In the genomic region with DNA sequence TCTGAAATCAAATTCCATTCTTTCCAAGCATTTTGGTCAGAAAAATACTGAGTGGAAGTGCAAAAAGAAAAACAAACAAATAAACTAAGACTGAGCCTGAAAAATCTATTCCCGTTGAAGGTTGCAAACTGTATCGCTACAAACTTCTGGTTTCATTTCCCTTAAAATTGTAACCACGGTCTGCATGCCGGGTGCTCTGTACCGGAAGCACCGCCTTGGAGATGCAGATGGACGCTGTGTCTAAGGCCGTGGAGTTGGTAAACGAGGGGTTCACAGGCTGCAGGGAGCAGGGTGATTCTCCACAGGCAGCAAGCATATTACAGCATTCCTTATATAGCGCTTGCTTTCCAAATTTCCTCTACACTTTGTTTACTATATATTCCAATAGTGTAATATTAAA, we compare ENCODE assay signal across 25 cellular contexts.
DNase-seq lines count a peak whose midpoint lies in the region; ATAC-seq and TF ChIP-seq lines count a peak whose summit lies in the region.
"Had no signal": no experiment of that assay in that cellular context is flagged by ENCODE, and none has a peak within 500 bp of the region (broad histone marks: within the 10 kb centered on the region; RNA-seq: fewer than 3 reads in every experiment).

No MANE protein-coding gene starts in this region.

- peaks cover 14% of the 10 kb centered on the region for H3K4me1 Mint-ChIP-seq in activated naive CD8-positive, alpha-beta T cell treated with anti-CD3 and anti-CD28 coated beads, Interleukin-2, amount 10 ng/mL, durations not matched to agents 7 days and 5 days
- peaks cover 8% of the 10 kb centered on the region for H3K4me1 Mint-ChIP-seq in activated naive CD8-positive, alpha-beta T cell treated with anti-CD3 and anti-CD28 coated beads for 36 hours
- peaks cover 5 to 13% of the 10 kb centered on the region in 2 donors for H3K4me1 Mint-ChIP-seq in stimulated activated naive B cell treated with anti-CD40 and anti-IgM and Interleukin-4, amounts not matched to agents 10 μg/mL and 1 μg/mL and 100 μg/mL, for 72 hours
- H3K4me1 Mint-ChIP-seq: activated CD8-positive, alpha-beta memory T cell treated with anti-CD3 and anti-CD28 coated beads, Interleukin-2, amount 10 ng/mL, durations not matched to agents 7 days and 5 days had no signal

- POLR2A ChIA-PET in activated naive CD8-positive, alpha-beta T cell treated with anti-CD3 and anti-CD28 coated beads, Interleukin-2, amount 10 ng/mL, durations not matched to agents 7 days and 5 days (lab: Charles Lee) = no interaction called here

- H3K27ac Mint-ChIP-seq in activated naive CD8-positive, alpha-beta T cell treated with anti-CD3 and anti-CD28 coated beads, Interleukin-2, amount 10 ng/mL, durations not matched to agents 7 days and 5 days = no peak overlapping the region
- no peak overlapping the region for H3K27ac Mint-ChIP-seq in activated naive CD8-positive, alpha-beta T cell treated with anti-CD3 and anti-CD28 coated beads for 36 hours
- H3K27ac Mint-ChIP-seq in stimulated activated naive B cell treated with anti-CD40 and anti-IgM and Interleukin-4, amounts not matched to agents 10 μg/mL and 1 μg/mL and 100 μg/mL, for 72 hours = no peak overlapping the region
- H3K27ac Mint-ChIP-seq: activated CD4-positive, alpha-beta T cell treated with anti-CD3 and anti-CD28 coated beads, Interleukin-2, amount 10 ng/mL, durations not matched to agents 7 days and 5 days; activated CD8-positive, alpha-beta memory T cell treated with anti-CD3 and anti-CD28 coated beads, Interleukin-2, amount 10 ng/mL, durations not matched to agents 7 days and 5 days; activated T-helper 1 cell treated with anti-CD3 and anti-CD28 coated beads, Interleukin-12 subunit alpha, Interleukin-12 subunit beta, Interleukin-2, Interleukin-4 antibody, amounts not matched to agents 30 ng/mL and 10 ng/mL and 1 ng/mL, durations not matched to agents 14 hours and 24 hours and 36 hours had no signal

- intact Hi-C loops in lower leg skin (cut with DNase I; ENCODE audit: low total_unique reads) = no loop called here

- ATAC-seq in activated naive CD8-positive, alpha-beta T cell treated with anti-CD3 and anti-CD28 coated beads, Interleukin-2, amount 10 ng/mL, durations not matched to agents 7 days and 5 days (ENCODE audit: low read depth) = no peak
- ATAC-seq in stimulated activated naive B cell treated with anti-CD40 and anti-IgM and Interleukin-4, amounts not matched to agents 10 μg/mL and 1 μg/mL and 100 μg/mL, for 72 hours (replicated peaks) = peak; percentile 78 to 83
- ATAC-seq in HG02852 (IDR thresholded peaks at IDR 0.05; ENCODE audit: unreplicated experiment) = no peak
- ATAC-seq: activated CD8-positive, alpha-beta memory T cell treated with anti-CD3 and anti-CD28 coated beads, Interleukin-2, amount 10 ng/mL, durations not matched to agents 7 days and 5 days; right cardiac atrium had no signal

- H3K4me3 Mint-ChIP-seq in activated naive CD8-positive, alpha-beta T cell treated with anti-CD3 and anti-CD28 coated beads, Interleukin-2, amount 10 ng/mL, durations not matched to agents 7 days and 5 days = peak overlapping the region; percentile 5
- H3K4me3 Mint-ChIP-seq in activated naive CD8-positive, alpha-beta T cell treated with anti-CD3 and anti-CD28 coated beads for 36 hours = no peak overlapping the region
- H3K4me3 Mint-ChIP-seq in stimulated activated naive B cell treated with anti-CD40 and anti-IgM and Interleukin-4, amounts not matched to agents 10 μg/mL and 1 μg/mL and 100 μg/mL, for 72 hours = no peak overlapping the region
- H3K4me3 Mint-ChIP-seq: activated CD4-positive, alpha-beta T cell treated with anti-CD3 and anti-CD28 coated beads, Interleukin-2, amount 10 ng/mL, durations not matched to agents 7 days and 5 days; activated CD8-positive, alpha-beta memory T cell treated with anti-CD3 and anti-CD28 coated beads, Interleukin-2, amount 10 ng/mL, durations not matched to agents 7 days and 5 days; activated T-helper 1 cell treated with anti-CD3 and anti-CD28 coated beads, Interleukin-12 subunit alpha, Interleukin-12 subunit beta, Interleukin-2, Interleukin-4 antibody, amounts not matched to agents 30 ng/mL and 10 ng/mL and 1 ng/mL, durations not matched to agents 14 hours and 24 hours and 36 hours had no signal

- WGBS in lower leg skin, 2 donors = 84 to 85% methylated on average over 10 of the region's 10 CpGs

- peaks cover 4% of the 10 kb centered on the region for H3K27me3 Mint-ChIP-seq in activated naive CD8-positive, alpha-beta T cell treated with anti-CD3 and anti-CD28 coated beads, Interleukin-2, amount 10 ng/mL, durations not matched to agents 7 days and 5 days
- H3K27me3 Mint-ChIP-seq in activated naive CD8-positive, alpha-beta T cell treated with anti-CD3 and anti-CD28 coated beads for 36 hours = peaks cover 11% of the 10 kb centered on the region
- peaks cover 0 to 4% of the 10 kb centered on the region in 2 donors for H3K27me3 Mint-ChIP-seq in stimulated activated naive B cell treated with anti-CD40 and anti-IgM and Interleukin-4, amounts not matched to agents 10 μg/mL and 1 μg/mL and 100 μg/mL, for 72 hours

- no peaks in the 10 kb centered on the region for H3K9me3 Mint-ChIP-seq in activated naive CD8-positive, alpha-beta T cell treated with anti-CD3 and anti-CD28 coated beads, Interleukin-2, amount 10 ng/mL, durations not matched to agents 7 days and 5 days
- H3K9me3 Mint-ChIP-seq in activated naive CD8-positive, alpha-beta T cell treated with anti-CD3 and anti-CD28 coated beads for 36 hours = no peaks in the 10 kb centered on the region
- H3K9me3 Mint-ChIP-seq in stimulated activated naive B cell treated with anti-CD40 and anti-IgM and Interleukin-4, amounts not matched to agents 10 μg/mL and 1 μg/mL and 100 μg/mL, for 72 hours = no peaks in the 10 kb centered on the region
- H3K9me3 Mint-ChIP-seq: activated CD4-positive, alpha-beta T cell treated with anti-CD3 and anti-CD28 coated beads, Interleukin-2, amount 10 ng/mL, durations not matched to agents 7 days and 5 days; activated T-helper 1 cell treated with anti-CD3 and anti-CD28 coated beads, Interleukin-12 subunit alpha, Interleukin-12 subunit beta, Interleukin-2, Interleukin-4 antibody, amounts not matched to agents 30 ng/mL and 10 ng/mL and 1 ng/mL, durations not matched to agents 14 hours and 24 hours and 36 hours had no signal

- no peak overlapping the region for H3K4me3 ChIP-seq in NB4 (ENCODE audit: low read depth, low read length)
- H3K4me3 ChIP-seq in lower leg skin (ENCODE audit: low read depth, poor library complexity, severe bottlenecking) = no peak overlapping the region
- H3K4me3 ChIP-seq: Peyer's patch, SJSA1, stomach had no signal

- TF ChIP-seq CTCF in NB4 (IDR thresholded peaks at IDR 0.05; ENCODE audit: low read depth, low read length) (no peak), lower leg skin (IDR thresholded peaks at IDR 0.05) (no peak)

- in situ Hi-C loops in ACHN (cut with HindIII; ENCODE audit: low pct_ligation_motif_present, low pct_unique_long_range_greater_than_20kb, low sequenced_read_pairs) = no loop called here

- no peaks in the 10 kb centered on the region for H3K36me3 Mint-ChIP-seq in activated naive CD8-positive, alpha-beta T cell treated with anti-CD3 and anti-CD28 coated beads, Interleukin-2, amount 10 ng/mL, durations not matched to agents 7 days and 5 days
- no peaks in the 10 kb centered on the region for H3K36me3 Mint-ChIP-seq in activated naive CD8-positive, alpha-beta T cell treated with anti-CD3 and anti-CD28 coated beads for 36 hours
- H3K36me3 Mint-ChIP-seq in stimulated activated naive B cell treated with anti-CD40 and anti-IgM and Interleukin-4, amounts not matched to agents 10 μg/mL and 1 μg/mL and 100 μg/mL, for 72 hours = no peaks in the 10 kb centered on the region
- H3K36me3 Mint-ChIP-seq: activated CD8-positive, alpha-beta memory T cell treated with anti-CD3 and anti-CD28 coated beads, Interleukin-2, amount 10 ng/mL, durations not matched to agents 7 days and 5 days had no signal

- TF ChIP-seq POLR2A in NB4 (IDR thresholded peaks at IDR 0.05; ENCODE audit: extremely low read depth, insufficient read length) = no peak
- TF ChIP-seq POLR2A in lower leg skin (IDR thresholded peaks at IDR 0.05) = no peak

- no peak for DNase-seq in activated naive CD8-positive, alpha-beta T cell treated with anti-CD3 and anti-CD28 coated beads, Interleukin-2, amount 10 ng/mL, durations not matched to agents 7 days and 5 days
- DNase-seq in activated naive CD8-positive, alpha-beta T cell treated with anti-CD3 and anti-CD28 coated beads for 36 hours = no peak
- DNase-seq in NB4 (ENCODE audit: low read depth) (peak; percentile 60), globus pallidus (ENCODE audit: low spot score) (peak; percentile 37), ACHN (no peak), lower leg skin (ENCODE audit: low spot score in 2 of 2) (no peak)
- DNase-seq in stimulated activated naive B cell treated with anti-CD40 and anti-IgM and Interleukin-4, amounts not matched to agents 10 μg/mL and 1 μg/mL and 100 μg/mL, for 72 hours = no peak
- DNase-seq: activated CD4-positive, alpha-beta T cell treated with anti-CD3 and anti-CD28 coated beads, Interleukin-2, amount 10 ng/mL, durations not matched to agents 7 days and 5 days; activated CD8-positive, alpha-beta memory T cell treated with anti-CD3 and anti-CD28 coated beads, Interleukin-2, amount 10 ng/mL, durations not matched to agents 7 days and 5 days; effector CD8-positive, alpha-beta T cell; EL; foreskin melanocyte; GOT3; IMR-90; islet precursor cell; mammary epithelial cell; NCI-H187 treated with DMSO at 0.1 percent for 48 hours; NCI-H748 treated with DMSO at 0.1 percent for 48 hours; Peyer's patch; stomach; trophoblast cell had no signal

Comparison
In these comparisons a context has a peak if more than half of its experiments do, and no peak if none do; other contexts are left out.
1. ATAC-seq: peak in stimulated activated naive B cell treated with anti-CD40 and anti-IgM and Interleukin-4, amounts not matched to agents 10 μg/mL and 1 μg/mL and 100 μg/mL, for 72 hours (2 of 2); none in activated naive CD8-positive, alpha-beta T cell treated with anti-CD3 and anti-CD28 coated beads, Interleukin-2, amount 10 ng/mL, durations not matched to agents 7 days and 5 days (single experiment) and HG02852 (single experiment).
2. DNase-seq: peak in NB4 (single experiment) and globus pallidus (single experiment); none in activated naive CD8-positive, alpha-beta T cell treated with anti-CD3 and anti-CD28 coated beads, Interleukin-2, amount 10 ng/mL, durations not matched to agents 7 days and 5 days (single experiment), activated naive CD8-positive, alpha-beta T cell treated with anti-CD3 and anti-CD28 coated beads for 36 hours (single experiment), stimulated activated naive B cell treated with anti-CD40 and anti-IgM and Interleukin-4, amounts not matched to agents 10 μg/mL and 1 μg/mL and 100 μg/mL, for 72 hours (single experiment), ACHN (single experiment) and lower leg skin (0 of 2).